In the genomic region with DNA sequence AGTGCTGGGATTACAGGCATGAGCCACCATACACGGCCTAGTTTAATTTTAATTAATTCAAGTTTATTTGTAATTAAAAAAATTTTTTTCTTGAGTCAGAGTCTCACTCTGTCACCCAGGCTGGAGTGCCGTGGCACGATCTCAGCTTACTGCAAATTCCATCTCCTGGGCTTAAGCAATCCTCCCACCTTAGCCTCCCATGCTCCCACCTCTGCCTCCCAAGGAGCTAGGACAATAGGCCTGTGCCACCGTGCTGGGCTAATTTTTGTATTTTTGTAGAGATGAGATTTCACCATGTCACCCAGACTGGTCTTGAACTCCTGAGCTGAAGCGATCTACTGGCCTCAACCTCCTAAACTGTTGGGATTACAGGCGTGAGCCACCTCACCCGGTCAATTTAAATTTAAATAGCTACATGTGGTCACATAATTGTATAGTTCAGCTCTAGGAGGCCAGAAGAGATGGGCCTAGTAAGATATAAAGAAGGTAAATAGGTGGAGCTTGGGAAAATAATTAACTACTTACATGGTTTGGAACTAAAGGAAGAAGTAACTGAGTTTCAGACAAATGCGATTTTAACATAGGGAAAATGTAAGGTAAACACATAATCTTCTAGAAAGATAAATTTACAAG, we compare ENCODE assay signal across 15 cellular contexts.
"Had no signal": no experiment of that assay in that cellular context is flagged by ENCODE, and none has a peak within 500 bp of the region (broad histone marks: within the 10 kb centered on the region; RNA-seq: fewer than 3 reads in every experiment).

No MANE protein-coding gene starts in this region.

- H3K27ac ChIP-seq: foreskin keratinocyte, psoas muscle, WERI-Rb-1 had no signal

- ATAC-seq: activated CD4-positive, alpha-beta T cell treated with anti-CD3 and anti-CD28 coated beads for 36 hours; psoas muscle had no signal

- H3K27me3 ChIP-seq: foreskin keratinocyte, stomach had no signal

- FAIRE-seq: bronchial epithelial cell had no signal

- H3K4me3 ChIP-seq: psoas muscle, stomach, thoracic aorta had no signal

- H3K9me3 ChIP-seq: psoas muscle, stomach, thoracic aorta had no signal

- H3K36me3 ChIP-seq: stomach, thoracic aorta, WERI-Rb-1 had no signal

- DNase-seq: activated CD4-positive, alpha-beta memory T cell treated with anti-CD3 and anti-CD28 coated beads, Interleukin-2, amount 10 ng/mL, durations not matched to agents 7 days and 5 days; activated CD4-positive, alpha-beta T cell treated with anti-CD3 and anti-CD28 coated beads for 36 hours; activated gamma-delta T cell; activated T-cell treated with anti-CD3 and anti-CD28 coated beads, Interleukin-2, amount 50 U/mL, for 48 hours; amygdala; head of caudate nucleus; naive B cell; psoas muscle; stimulated activated CD4-positive, alpha-beta T cell treated with anti-CD3 and anti-CD28 coated beads, Interleukin-4, amount 100 ng/mL, for 1 hour; stomach; T1000; WERI-Rb-1 had no signal
